ENCODE assay signal across 15 cellular contexts in the genomic region with DNA sequence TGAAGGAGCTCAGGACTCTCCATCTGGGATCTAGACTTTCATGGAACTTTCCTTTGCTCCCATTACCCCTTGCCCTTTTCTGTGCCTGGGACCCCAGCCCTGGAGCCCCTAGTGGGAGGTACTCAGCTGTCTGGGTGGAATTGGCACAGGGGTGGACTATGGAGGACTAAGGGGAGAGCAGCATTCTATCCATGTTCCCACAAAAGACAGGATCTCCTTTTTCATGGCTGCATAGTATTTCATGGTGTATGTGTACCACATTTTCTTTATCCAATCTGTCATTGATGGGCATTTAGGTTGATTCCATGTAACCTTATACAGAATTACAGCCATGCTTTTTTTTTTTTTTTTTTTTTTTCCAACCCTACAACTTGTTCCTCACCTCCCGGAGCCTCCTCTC.
"Had no signal": no experiment of that assay in that cellular context is flagged by ENCODE, and none has a peak within 500 bp of the region (broad histone marks: within the 10 kb centered on the region; RNA-seq: fewer than 3 reads in every experiment).

No MANE protein-coding gene starts in this region.

- H3K27ac Mint-ChIP-seq: activated CD4-positive, alpha-beta memory T cell treated with anti-CD3 and anti-CD28 coated beads, Interleukin-2, amount 10 ng/mL, durations not matched to agents 7 days and 5 days; activated CD4-positive, alpha-beta T cell treated with anti-CD3 and anti-CD28 coated beads for 36 hours; activated naive CD8-positive, alpha-beta T cell; mesothelial cell of epicardium; stimulated activated effector memory CD8-positive, alpha-beta T cell treated with anti-CD3 and anti-CD28 coated beads, Interleukin-12 subunit alpha, Interleukin-12 subunit beta, amount 100 ng/mL, for 72 hours had no signal

- H3K36me3 Mint-ChIP-seq: stimulated activated effector memory CD8-positive, alpha-beta T cell treated with anti-CD3 and anti-CD28 coated beads, Interleukin-12 subunit alpha, Interleukin-12 subunit beta, amount 100 ng/mL, for 72 hours had no signal

- H3K36me3 ChIP-seq: breast epithelium, vagina had no signal

- DNase-seq: activated CD4-positive, alpha-beta memory T cell treated with anti-CD3 and anti-CD28 coated beads, Interleukin-2, amount 10 ng/mL, durations not matched to agents 7 days and 5 days; activated CD4-positive, alpha-beta T cell treated with anti-CD3 and anti-CD28 coated beads for 36 hours; activated gamma-delta T cell; activated T-cell treated with anti-CD3 and anti-CD28 coated beads, Interleukin-2, amount 50 U/mL, for 48 hours; anterior cingulate cortex; dorsolateral prefrontal cortex; foreskin keratinocyte; head of caudate nucleus had no signal

- H3K4me1 ChIP-seq: breast epithelium, foreskin keratinocyte, parathyroid adenoma, vagina had no signal

- H3K27ac ChIP-seq: breast epithelium, foreskin keratinocyte, parathyroid adenoma, vagina had no signal

- H3K27me3 ChIP-seq: breast epithelium, dorsolateral prefrontal cortex, foreskin keratinocyte, vagina had no signal

- H3K9me3 ChIP-seq: vagina had no signal

- H3K27me3 Mint-ChIP-seq: activated CD4-positive, alpha-beta memory T cell treated with anti-CD3 and anti-CD28 coated beads, Interleukin-2, amount 10 ng/mL, durations not matched to agents 7 days and 5 days; activated CD4-positive, alpha-beta T cell treated with anti-CD3 and anti-CD28 coated beads for 36 hours; activated naive CD8-positive, alpha-beta T cell had no signal

- H3K4me3 Mint-ChIP-seq: activated CD4-positive, alpha-beta memory T cell treated with anti-CD3 and anti-CD28 coated beads, Interleukin-2, amount 10 ng/mL, durations not matched to agents 7 days and 5 days; activated CD4-positive, alpha-beta T cell treated with anti-CD3 and anti-CD28 coated beads for 36 hours; activated naive CD8-positive, alpha-beta T cell; mesothelial cell of epicardium; stimulated activated effector memory CD8-positive, alpha-beta T cell treated with anti-CD3 and anti-CD28 coated beads, Interleukin-12 subunit alpha, Interleukin-12 subunit beta, amount 100 ng/mL, for 72 hours had no signal

- ATAC-seq: activated CD4-positive, alpha-beta T cell treated with anti-CD3 and anti-CD28 coated beads for 36 hours; foreskin keratinocyte; stimulated activated effector memory CD8-positive, alpha-beta T cell treated with anti-CD3 and anti-CD28 coated beads, Interleukin-12 subunit alpha, Interleukin-12 subunit beta, amount 100 ng/mL, for 72 hours had no signal

- H3K4me3 ChIP-seq: breast epithelium, dorsolateral prefrontal cortex, vagina had no signal

- FAIRE-seq: keratinocyte had no signal

- H3K4me1 Mint-ChIP-seq: activated CD4-positive, alpha-beta memory T cell treated with anti-CD3 and anti-CD28 coated beads, Interleukin-2, amount 10 ng/mL, durations not matched to agents 7 days and 5 days; activated CD4-positive, alpha-beta T cell treated with anti-CD3 and anti-CD28 coated beads for 36 hours; stimulated activated effector memory CD8-positive, alpha-beta T cell treated with anti-CD3 and anti-CD28 coated beads, Interleukin-12 subunit alpha, Interleukin-12 subunit beta, amount 100 ng/mL, for 72 hours had no signal
